ENCODE assay signal across 8 cellular contexts in genomic region chr19:49690073-49690655, GRCh38. TPM values are rescaled to one million over a fixed set of nuclear protein-coding genes. Genes with fewer than 3 reads are reported as not detected.
DNase-seq lines count a peak whose midpoint lies in the region; ATAC-seq and TF ChIP-seq lines count a peak whose summit lies in the region.

No MANE protein-coding gene starts in this region.

- H3K4me1 ChIP-seq in CD4-positive, alpha-beta memory T cell (ENCODE audit: insufficient read depth, low read length), result peaks cover 27% of the 10 kb centered on the region
- H3K4me1 ChIP-seq in ovary (ENCODE audit: insufficient read depth), result no peaks in the 10 kb centered on the region

- peak overlapping the region; percentile 85 to 94 (median 90) for H3K4me3 Mint-ChIP-seq in CD4-positive, alpha-beta memory T cell

- peak; percentile 2 for TF ChIP-seq CTCF in fibroblast of villous mesenchyme (IDR thresholded peaks at IDR 0.05; ENCODE audit: insufficient read depth, low read depth, low read length)
- no peak for TF ChIP-seq CTCF in ovary (IDR thresholded peaks at IDR 0.05)

- ATAC-seq in HG03039 (IDR thresholded peaks at IDR 0.05; ENCODE audit: unreplicated experiment) (no peak), GM21529 (IDR thresholded peaks at IDR 0.05; ENCODE audit: unreplicated experiment) (no peak)

- peak overlapping the region in 6 of 7 donors; percentile 25 to 84 (median 47) for H3K27ac Mint-ChIP-seq in CD4-positive, alpha-beta memory T cell

- intact Hi-C loops in CD4-positive, alpha-beta memory T cell (cut with micrococcal nuclease), result no loop called here
- intact Hi-C loops in ovary (cut with DNase I), result loop anchor here in 1 of 4 donors (2.0 kb wide), 1 partner anchor 67 kb away; no protein-coding TSS in a partner anchor

- no peaks in the 10 kb centered on the region for H3K9me3 ChIP-seq in CD4-positive, alpha-beta memory T cell (ENCODE audit: control insufficient read depth in 1 of 2, low read length in 2 of 2)
- no peaks in the 10 kb centered on the region for H3K9me3 ChIP-seq in SK-N-MC (ENCODE audit: low read depth, low read length)
- no peaks in the 10 kb centered on the region for H3K9me3 ChIP-seq in ovary

- TF ChIP-seq EP300 in ovary (IDR thresholded peaks at IDR 0.05), result no peak

- peaks cover 8 to 19% of the 10 kb centered on the region in 2 donors for H3K36me3 Mint-ChIP-seq in CD4-positive, alpha-beta memory T cell

- POLR2A ChIA-PET in CD4-positive, alpha-beta memory T cell (lab: Charles Lee; ENCODE audit: partially characterized antibody), result interaction anchor here (1.3 kb wide), 1 partner anchor 14 kb away, joined by 4 read pairs; no protein-coding TSS in a partner anchor

- H3K27me3 Mint-ChIP-seq in CD4-positive, alpha-beta memory T cell, result peaks cover 10 to 16% of the 10 kb centered on the region in 2 donors

- 2 to 4% (median 3%) methylated on average over 37 to 39 of the region's 39 CpGs for WGBS in ovary, 3 donors

- CTCF ChIA-PET in CD4-positive, alpha-beta memory T cell (lab: Charles Lee; ENCODE audit: partially characterized antibody), result interaction anchor here (0.9 to 1.6 kb wide), 4 partner anchors 9 to 27 kb away, joined by 3 to 5 read pairs (median 3); no protein-coding TSS in a partner anchor

- H3K27ac ChIP-seq in CD4-positive, alpha-beta memory T cell (ENCODE audit: low read depth, low read length), result no peak overlapping the region
- H3K27ac ChIP-seq in SK-N-MC (no peak overlapping the region), ovary (peak overlapping the region; percentile 8 to 10)

- no peak for TF ChIP-seq POLR2A in ovary (IDR thresholded peaks at IDR 0.05)

- DNase-seq in CD4-positive, alpha-beta memory T cell, result peak in 1 of 5 donors; percentile 20
- DNase-seq in SK-N-MC (ENCODE audit: low read depth, low spot score), result no peak
- no peak for DNase-seq in fibroblast of villous mesenchyme (ENCODE audit: low read depth)
- DNase-seq in ovary, result no peak
- no peak for DNase-seq in stimulated activated CD8-positive, alpha-beta memory T cell treated with anti-CD3 and anti-CD28 coated beads, Interleukin-4, amount 100 ng/mL, for 48 hours
- DNase-seq in GF-D8 (lab: John Stamatoyannopoulos, UW), result no peak

- peaks cover 14 to 27% (median 17%) of the 10 kb centered on the region in 4 donors for H3K4me1 Mint-ChIP-seq in CD4-positive, alpha-beta memory T cell

- peak overlapping the region in 1 of 2 donors; percentile 49 for H3K4me3 ChIP-seq in CD4-positive, alpha-beta memory T cell (ENCODE audit: low read length in 2 of 2)
- peak overlapping the region; percentile 74 for H3K4me3 ChIP-seq in SK-N-MC
- peak overlapping the region; percentile 65 for H3K4me3 ChIP-seq in fibroblast of villous mesenchyme (ENCODE audit: low read depth, low read length)
- peak overlapping the region; percentile 39 for H3K4me3 ChIP-seq in ovary

- H3K9ac ChIP-seq in SK-N-MC (ENCODE audit: insufficient read length), result peak overlapping the region; percentile 19

- peaks cover 12% of the 10 kb centered on the region for H3K36me3 ChIP-seq in CD4-positive, alpha-beta memory T cell (ENCODE audit: insufficient read depth, low read length)
- H3K36me3 ChIP-seq in SK-N-MC (ENCODE audit: insufficient read depth, low read length) (peaks cover 18% of the 10 kb centered on the region), ovary (no peaks in the 10 kb centered on the region)

- peaks cover 4% of the 10 kb centered on the region for H3K27me3 ChIP-seq in CD4-positive, alpha-beta memory T cell (ENCODE audit: insufficient read depth, low read length)
- H3K27me3 ChIP-seq in ovary, result no peaks in the 10 kb centered on the region

- H3K9me3 Mint-ChIP-seq in CD4-positive, alpha-beta memory T cell, result no peaks in the 10 kb centered on the region

RNA-seq across cellular contexts. Expression of gene CPT1C, which starts 0.8 kb away (rescaled TPM):
- 1 to 10 TPM in 1 of 2 experiments, under 1 TPM in 1; 0.64 to 1.5 TPM for total RNA-seq in CD4-positive, alpha-beta memory T cell
- polyA plus RNA-seq in CD4-positive, alpha-beta memory T cell, result under 1 TPM; 0.24 to 0.57 TPM
- total RNA-seq in fibroblast of villous mesenchyme (20.0 and 32.0 TPM in 2 replicates), ovary (10 to 100 TPM in 4 of 7 donors, 1 to 10 TPM in 3; 4.6 to 25.8 (median 14.5) TPM)
- 10 to 100 TPM in 1 of 2 donors, 1 to 10 TPM in 1; 9.4 to 12.9 TPM for polyA plus RNA-seq in ovary

RNA-seq across cellular contexts. Expression of gene ADM5, which starts 0.8 kb away (rescaled TPM):
- total RNA-seq in CD4-positive, alpha-beta memory T cell, result 1 to 10 TPM; 4.0 to 4.4 TPM
- under 1 TPM in 1 of 2 donors, not detected in 1; 0.24 TPM for polyA plus RNA-seq in CD4-positive, alpha-beta memory T cell
- under 0.01 and 0.32 TPM in 2 replicates for total RNA-seq in fibroblast of villous mesenchyme
- total RNA-seq in ovary, result 1 to 10 TPM in 4 of 7 donors, under 1 TPM in 3; 0.48 to 1.9 (median 1.3) TPM
- 1 to 10 TPM in 1 of 2 donors, not detected in 1; 1.6 TPM for polyA plus RNA-seq in ovary

RNA-seq across cellular contexts. Expression of gene PRMT1, which starts 13.1 kb away (rescaled TPM):
- 10 to 100 TPM; 76.6 to 92.9 TPM for total RNA-seq in CD4-positive, alpha-beta memory T cell
- 100 to 1,000 TPM; 140 to 213 TPM for polyA plus RNA-seq in CD4-positive, alpha-beta memory T cell
- 258 and 341 TPM in 2 replicates for total RNA-seq in fibroblast of villous mesenchyme
- 100 to 1,000 TPM; 125 to 174 (median 152) TPM for total RNA-seq in ovary
- 100 to 1,000 TPM in 1 of 2 donors, 10 to 100 TPM in 1; 57.1 to 182 TPM for polyA plus RNA-seq in ovary

RNA-seq across cellular contexts. Expression of gene BCL2L12, which starts 24.4 kb away (rescaled TPM):
- total RNA-seq in CD4-positive, alpha-beta memory T cell, result 10 to 100 TPM; 21.9 to 22.1 TPM
- 10 to 100 TPM; 16.3 to 17.2 TPM for polyA plus RNA-seq in CD4-positive, alpha-beta memory T cell
- total RNA-seq in fibroblast of villous mesenchyme (4.7 and 6.8 TPM in 2 replicates), ovary (10 to 100 TPM in 6 of 7 donors, 1 to 10 TPM in 1; 8.0 to 21.0 (median 15.6) TPM)
- 10 to 100 TPM in 1 of 2 donors, 1 to 10 TPM in 1; 6.7 to 17.7 TPM for polyA plus RNA-seq in ovary

RNA-seq across cellular contexts. Expression of gene IRF3, which starts 24.5 kb away (rescaled TPM):
- total RNA-seq in CD4-positive, alpha-beta memory T cell, result 100 to 1,000 TPM; 366 to 386 TPM
- polyA plus RNA-seq in CD4-positive, alpha-beta memory T cell, result 10 to 100 TPM; 64.1 to 72.8 TPM
- total RNA-seq in fibroblast of villous mesenchyme, result 49.9 and 66.5 TPM in 2 replicates
- total RNA-seq in ovary, result 10 to 100 TPM; 46.1 to 89.0 (median 69.5) TPM
- polyA plus RNA-seq in ovary, result 10 to 100 TPM; 24.2 to 76.9 TPM

Comparison
In these comparisons a context has a peak if more than half of its experiments do, and no peak if none do; other contexts are left out.
1. H3K27ac ChIP-seq: peak in ovary (2 of 2); none in CD4-positive, alpha-beta memory T cell (single experiment) and SK-N-MC (single experiment).